In genomic region chr9:85425153-85425611, GRCh38 we compare ENCODE assay signal across 8 cellular contexts.
A peak's percentile ranks its signal among the peaks of the same experiment; 100 is the strongest.
DNase-seq lines count a peak whose midpoint lies in the region; ATAC-seq and TF ChIP-seq lines count a peak whose summit lies in the region.

No MANE protein-coding gene starts in this region.

- ATAC-seq in HG03432 (IDR thresholded peaks at IDR 0.05; ENCODE audit: unreplicated experiment), result peak; percentile 69

- peak; percentile 63 for DNase-seq in 8988T
- DNase-seq in GM10266 (ENCODE audit: extremely low spot score), result peak; percentile 66
- DNase-seq in NCI-H82 treated with DMSO at 0.1 percent for 48 hours (lab: John Stamatoyannopoulos, UW; ENCODE audit: unreplicated experiment), result peak; percentile 30
- DNase-seq in astrocyte of the hippocampus (ENCODE audit: low read depth, low spot score), result peak; percentile 73
- DNase-seq in iPS-NIHi11 (ENCODE audit: low spot score), result peak; percentile 91
- DNase-seq in stimulated activated CD4-positive, alpha-beta T cell treated with anti-CD3 and anti-CD28 coated beads, Interleukin-15, amount 100 ng/mL, for 48 hours (ENCODE audit: low read depth in 2 of 2), result peak; percentile 14 to 26
- DNase-seq in effector CD8-positive, alpha-beta T cell (lab: John Stamatoyannopoulos, UW), result no peak

- TF ChIP-seq CTCF in GM10266 (IDR thresholded peaks at IDR 0.05; ENCODE audit: control insufficient read depth, insufficient read depth, low read depth, missing control alignments), result peak; percentile 74
